24 cellular contexts compared by ENCODE assay signal in genomic region chr10:61589547-61590243, GRCh38.
DNase-seq lines count a peak whose midpoint lies in the region; ATAC-seq, FAIRE-seq and TF ChIP-seq lines count a peak whose summit lies in the region.
"Had no signal": no experiment of that assay in that cellular context is flagged by ENCODE, and none has a peak within 500 bp of the region (broad histone marks: within the 10 kb centered on the region; RNA-seq: fewer than 3 reads in every experiment).

No MANE protein-coding gene starts in this region.

- H4K20me1 ChIP-seq in astrocyte (ENCODE audit: insufficient read depth, low read length) = no peaks in the 10 kb centered on the region

- H3K9ac ChIP-seq in astrocyte (ENCODE audit: low read length) = no peak overlapping the region

- peak; percentile 42 for ATAC-seq in HG03565 (IDR thresholded peaks at IDR 0.05; ENCODE audit: unreplicated experiment)
- no peak for ATAC-seq in HG03342 (IDR thresholded peaks at IDR 0.05; ENCODE audit: unreplicated experiment)
- ATAC-seq: activated CD4-positive, alpha-beta T cell treated with anti-CD3 and anti-CD28 coated beads for 36 hours; esophagus mucosa had no signal

- H3K9me3 Mint-ChIP-seq in astrocyte (ENCODE audit: unreplicated experiment) = no peaks in the 10 kb centered on the region
- H3K9me3 Mint-ChIP-seq: activated naive CD4-positive, alpha-beta T cell treated with anti-CD3 and anti-CD28 coated beads for 36 hours; stimulated activated memory B cell treated with anti-CD40 and anti-IgM and Interleukin-4, amounts not matched to agents 10 μg/mL and 1 μg/mL and 100 μg/mL, for 72 hours had no signal

- peak overlapping the region; percentile 51 for H2AFZ ChIP-seq in astrocyte (ENCODE audit: low read depth, low read length)

- H3K36me3 ChIP-seq in astrocyte (ENCODE audit: insufficient read depth, low read length) = no peaks in the 10 kb centered on the region
- H3K36me3 ChIP-seq: neutrophil, uterus had no signal

- H3K4me3 ChIP-seq in astrocyte (ENCODE audit: insufficient read depth, low read depth, low read length) = no peak overlapping the region
- H3K4me3 ChIP-seq: testis, uterus had no signal

- H3K36me3 Mint-ChIP-seq in astrocyte (ENCODE audit: low read depth, unreplicated experiment) = no peaks in the 10 kb centered on the region
- H3K36me3 Mint-ChIP-seq: stimulated activated memory B cell treated with anti-CD40 and anti-IgM and Interleukin-4, amounts not matched to agents 10 μg/mL and 1 μg/mL and 100 μg/mL, for 72 hours had no signal

- no peak overlapping the region for H3K27ac ChIP-seq in astrocyte (ENCODE audit: low read depth, low read length)
- H3K27ac ChIP-seq: neutrophil, testis, uterus had no signal

- no peak overlapping the region for H3K4me3 Mint-ChIP-seq in astrocyte (ENCODE audit: unreplicated experiment)
- H3K4me3 Mint-ChIP-seq: activated CD4-positive, alpha-beta T cell treated with anti-CD3 and anti-CD28 coated beads for 36 hours; activated naive CD4-positive, alpha-beta T cell treated with anti-CD3 and anti-CD28 coated beads for 36 hours; stimulated activated memory B cell treated with anti-CD40 and anti-IgM and Interleukin-4, amounts not matched to agents 10 μg/mL and 1 μg/mL and 100 μg/mL, for 72 hours had no signal

- FAIRE-seq in GM12891 (lab: Jason Lieb, UNC) (no peak), astrocyte (lab: Jason Lieb, UNC) (no peak)
- FAIRE-seq: G401.6 had no signal

- H3K4me1 ChIP-seq in astrocyte (ENCODE audit: insufficient read depth, low read length) = no peaks in the 10 kb centered on the region
- H3K4me1 ChIP-seq: testis, uterus had no signal

- no peaks in the 10 kb centered on the region for H3K27me3 ChIP-seq in astrocyte (ENCODE audit: insufficient read depth, low read length)
- H3K27me3 ChIP-seq: neutrophil, testis, uterus had no signal

- H3K9me3 ChIP-seq in astrocyte (ENCODE audit: insufficient read depth, low read depth, low read length) = no peaks in the 10 kb centered on the region
- H3K9me3 ChIP-seq: neutrophil, testis, uterus had no signal

- TF ChIP-seq CTCF in astrocyte (IDR thresholded peaks at IDR 0.05; ENCODE audit: insufficient read depth, low read depth, low read length) = no peak

- H3K79me2 ChIP-seq in astrocyte (ENCODE audit: insufficient read depth, low read length) = no peaks in the 10 kb centered on the region

- DNase-seq in GM12891 (ENCODE audit: insufficient read length, low spot score) (no peak), astrocyte (ENCODE audit: low read depth) (no peak), iris pigment epithelial cell (ENCODE audit: low read depth) (peak; percentile 25), ecto neural progenitor cell (ENCODE audit: low spot score) (no peak), medulla oblongata (ENCODE audit: extremely low spot score) (no peak), DMS153 treated with DMSO at 0.1 percent for 48 hours (lab: John Stamatoyannopoulos, UW; ENCODE audit: unreplicated experiment) (no peak)
- DNase-seq: activated CD4-positive, alpha-beta T cell treated with anti-CD3 and anti-CD28 coated beads for 36 hours; activated naive CD4-positive, alpha-beta T cell treated with anti-CD3 and anti-CD28 coated beads for 36 hours; activated T-cell treated with anti-CD3 and anti-CD28 coated beads, Interleukin-2, amount 50 U/mL, for 48 hours; effector CD4-positive, alpha-beta T cell; KG1; NCI-H1048; NCI-H187 treated with DMSO at 0.1 percent for 48 hours; NCI-H774; SIG-M5; stimulated activated CD4-positive, alpha-beta T cell treated with anti-CD3 and anti-CD28 coated beads, Interleukin-1b, Interleukin-23, amount 100 ng/mL, for 48 hours; testis; uterus had no signal

- TF ChIP-seq POLR2A in GM12891 (IDR thresholded peaks at IDR 0.05; ENCODE audit: low read depth, low read length) = no peak

- no peak overlapping the region for H3K27ac Mint-ChIP-seq in astrocyte (ENCODE audit: unreplicated experiment)
- H3K27ac Mint-ChIP-seq: activated CD4-positive, alpha-beta T cell treated with anti-CD3 and anti-CD28 coated beads for 36 hours; activated naive CD4-positive, alpha-beta T cell treated with anti-CD3 and anti-CD28 coated beads for 36 hours; stimulated activated memory B cell treated with anti-CD40 and anti-IgM and Interleukin-4, amounts not matched to agents 10 μg/mL and 1 μg/mL and 100 μg/mL, for 72 hours had no signal

- H3K27me3 Mint-ChIP-seq in astrocyte (ENCODE audit: low read depth, unreplicated experiment) = no peaks in the 10 kb centered on the region
- H3K27me3 Mint-ChIP-seq: stimulated activated memory B cell treated with anti-CD40 and anti-IgM and Interleukin-4, amounts not matched to agents 10 μg/mL and 1 μg/mL and 100 μg/mL, for 72 hours had no signal

- no peaks in the 10 kb centered on the region for H3K4me1 Mint-ChIP-seq in astrocyte (ENCODE audit: low read depth, unreplicated experiment)
- H3K4me1 Mint-ChIP-seq: activated CD4-positive, alpha-beta T cell treated with anti-CD3 and anti-CD28 coated beads for 36 hours had no signal

- H3K4me2 ChIP-seq in astrocyte (ENCODE audit: low read length) = peak overlapping the region; percentile 38

TF ChIP-seq in GM12891, 5 proteins besides CTCF, POLR2A, EP300 and RAD21:
- no peak for TF ChIP-seq POLR2AphosphoS5 (IDR thresholded peaks at IDR 0.05; ENCODE audit: low read depth, low read length)
- no peak for TF ChIP-seq POU2F2 (IDR thresholded peaks at IDR 0.05; ENCODE audit: low read depth, low read length)
- TF ChIP-seq PAX5 (IDR thresholded peaks at IDR 0.05; ENCODE audit: insufficient read depth, low read length, severe bottlenecking) = no peak
- no peak for TF ChIP-seq TAF1 (IDR thresholded peaks at IDR 0.05; ENCODE audit: low read depth, low read length)
- TF ChIP-seq SPI1 (IDR thresholded peaks at IDR 0.05; ENCODE audit: low read depth, low read length) = peak; percentile 36; the same call in 1 of the 2 replicates
